10 cellular contexts compared by ENCODE assay signal in the genomic region with DNA sequence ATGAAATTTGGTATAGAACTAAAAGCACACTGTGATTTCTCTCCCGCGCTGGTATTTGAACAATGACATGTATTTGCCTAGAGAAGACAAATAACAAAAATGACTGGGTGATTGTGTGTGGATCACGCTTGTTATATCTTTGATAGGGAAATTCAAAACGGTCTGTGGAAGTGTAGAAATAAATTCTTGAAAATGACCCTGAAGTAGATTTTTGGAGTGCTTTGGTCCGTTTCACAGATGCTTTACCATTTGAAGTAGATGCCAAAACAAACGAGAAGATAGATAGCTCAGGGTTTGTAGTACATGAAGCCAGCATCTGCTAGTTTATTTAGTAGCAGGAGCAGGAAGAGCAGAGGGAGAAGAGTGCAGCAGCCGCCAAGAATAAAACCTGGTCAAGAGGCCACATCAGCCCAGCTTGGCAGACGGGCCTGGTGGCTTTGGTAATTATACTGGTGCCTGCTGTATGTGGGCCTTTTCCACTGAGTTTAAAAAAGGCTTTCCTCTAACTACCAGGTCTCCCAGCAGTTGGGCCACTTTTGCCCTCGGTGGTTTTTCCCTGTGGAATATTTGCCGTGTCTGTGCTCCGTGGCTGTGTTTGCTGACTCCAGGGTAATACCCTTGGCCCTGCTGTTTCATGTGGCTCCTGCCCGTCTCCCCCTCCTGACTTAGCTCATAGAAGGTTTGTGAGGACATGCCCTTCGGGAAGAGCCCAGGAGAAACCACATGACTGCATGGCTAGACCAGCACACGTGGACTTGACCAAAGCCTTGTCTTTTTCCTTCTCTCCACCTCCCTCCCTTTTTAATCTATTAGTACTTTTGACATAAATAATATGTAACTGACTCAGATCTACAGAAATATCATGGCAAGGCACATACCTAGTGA.
DNase-seq lines count a peak whose midpoint lies in the region; ATAC-seq and TF ChIP-seq lines count a peak whose summit lies in the region.
"Had no signal": no experiment of that assay in that cellular context is flagged by ENCODE, and none has a peak within 500 bp of the region (broad histone marks: within the 10 kb centered on the region; RNA-seq: fewer than 3 reads in every experiment).

No MANE protein-coding gene starts in this region.

- TF ChIP-seq CTCF in Panc1 (IDR thresholded peaks at IDR 0.05): no peak
- no peak for TF ChIP-seq CTCF in heart right ventricle (IDR thresholded peaks at IDR 0.05)
- TF ChIP-seq CTCF in smooth muscle cell (IDR thresholded peaks at IDR 0.05; ENCODE audit: borderline replicate concordance, insufficient read depth, poor library complexity, severe bottlenecking): no peak
- TF ChIP-seq CTCF in GM10266 (IDR thresholded peaks at IDR 0.05; ENCODE audit: control insufficient read depth, insufficient read depth, low read depth, missing control alignments): no peak

- no peaks in the 10 kb centered on the region for H3K36me3 Mint-ChIP-seq in stimulated activated effector memory CD8-positive, alpha-beta T cell treated with anti-CD3 and anti-CD28 coated beads, Interleukin-12 subunit alpha, Interleukin-12 subunit beta, amount 100 ng/mL, for 72 hours
- H3K36me3 Mint-ChIP-seq: activated naive CD8-positive, alpha-beta T cell had no signal

- H3K27ac Mint-ChIP-seq in stimulated activated effector memory CD8-positive, alpha-beta T cell treated with anti-CD3 and anti-CD28 coated beads, Interleukin-12 subunit alpha, Interleukin-12 subunit beta, amount 100 ng/mL, for 72 hours: no peak overlapping the region
- H3K27ac Mint-ChIP-seq: activated naive CD8-positive, alpha-beta T cell had no signal

- H3K27me3 ChIP-seq in Panc1 (ENCODE audit: control insufficient read depth, insufficient read depth, low read length) (no peaks in the 10 kb centered on the region), heart right ventricle (no peaks in the 10 kb centered on the region), smooth muscle cell (ENCODE audit: low read depth) (no peaks in the 10 kb centered on the region)

- POLR2A ChIA-PET in Panc1 (lab: Charles Lee): interaction anchor here (0.6 kb wide), 1 partner anchor 904 kb away, joined by 4 read pairs; no protein-coding TSS in a partner anchor

- H3K4me2 ChIP-seq in smooth muscle cell: peak overlapping the region; percentile 71

- H3K9me3 ChIP-seq in Panc1 (ENCODE audit: control insufficient read depth, insufficient read depth, low read depth, low read length) (no peaks in the 10 kb centered on the region), heart right ventricle (no peaks in the 10 kb centered on the region), smooth muscle cell (replicated peaks; ENCODE audit: low read depth) (no peaks in the 10 kb centered on the region)

- H3K4me3 ChIP-seq in Panc1 (ENCODE audit: low read depth in 2 of 2, low read length in 2 of 2): no peak overlapping the region
- H3K4me3 ChIP-seq in heart right ventricle: no peak overlapping the region
- H3K4me3 ChIP-seq in smooth muscle cell: no peak overlapping the region

- no peaks in the 10 kb centered on the region for H3K79me2 ChIP-seq in smooth muscle cell (ENCODE audit: low read depth)

- no peaks in the 10 kb centered on the region for H3K36me3 ChIP-seq in Panc1 (ENCODE audit: control insufficient read depth, insufficient read depth, low read length)
- no peaks in the 10 kb centered on the region for H3K36me3 ChIP-seq in heart right ventricle
- no peaks in the 10 kb centered on the region for H3K36me3 ChIP-seq in smooth muscle cell (ENCODE audit: low read depth)

- H2AFZ ChIP-seq in smooth muscle cell (ENCODE audit: low read depth): no peak overlapping the region

- no peaks in the 10 kb centered on the region for H4K20me1 ChIP-seq in smooth muscle cell (ENCODE audit: low read depth)

- in situ Hi-C loops in Panc1 (cut with HindIII; ENCODE audit: low pct_unique_long_range_greater_than_20kb, low sequenced_read_pairs): no loop called here

- 41 to 52% methylated on average over 14 of the region's 14 CpGs for WGBS in heart right ventricle, 2 donors
- 87% methylated on average over 14 of the region's 14 CpGs for WGBS in smooth muscle cell (ENCODE audit: low lambda C conversion rate)

- DNase-seq in HK-2 (ENCODE audit: unreplicated experiment) (peak; percentile 52), Panc1 (ENCODE audit: low read depth, low spot score) (no peak), heart right ventricle (peak; percentile 22 to 27), smooth muscle cell (lab: John Stamatoyannopoulos, UW; ENCODE audit: unreplicated experiment) (no peak), GM10266 (ENCODE audit: extremely low spot score) (no peak)
- no peak for DNase-seq in stimulated activated effector memory CD8-positive, alpha-beta T cell treated with anti-CD3 and anti-CD28 coated beads, Interleukin-12 subunit alpha, Interleukin-12 subunit beta, amount 100 ng/mL, for 72 hours (ENCODE audit: low spot score in 2 of 2)
- DNase-seq: NCI-H187 had no signal

- H3F3A ChIP-seq in smooth muscle cell (ENCODE audit: low read depth): peaks cover 27% of the 10 kb centered on the region

- H3K9ac ChIP-seq in smooth muscle cell (ENCODE audit: low read depth): no peak overlapping the region

- intact Hi-C loops in Panc1 (cut with micrococcal nuclease; ENCODE audit: unreplicated experiment): no loop called here
- intact Hi-C loops in heart right ventricle (cut with DNase I): no loop called here

- H3K27ac ChIP-seq in Panc1 (ENCODE audit: low read length) (peak overlapping the region; percentile 55; the same call in 1 of the 2 replicates), heart right ventricle (peak overlapping the region in 5 of 10 donors; percentile 1 to 62 (median 37)), smooth muscle cell (ENCODE audit: low read depth) (peak overlapping the region; percentile 90)

- ATAC-seq in Panc1: peak; percentile 45; the same call in 1 of the 2 replicates
- peak in 7 of 8 donors; percentile 57 to 76 (median 70) for ATAC-seq in heart right ventricle
- ATAC-seq in stimulated activated effector memory CD8-positive, alpha-beta T cell treated with anti-CD3 and anti-CD28 coated beads, Interleukin-12 subunit alpha, Interleukin-12 subunit beta, amount 100 ng/mL, for 72 hours: no peak
- ATAC-seq in GM21367 (IDR thresholded peaks at IDR 0.05; ENCODE audit: unreplicated experiment): no peak
- no peak for ATAC-seq in GM21515 (IDR thresholded peaks at IDR 0.05; ENCODE audit: unreplicated experiment)

- no peaks in the 10 kb centered on the region for H3K4me1 Mint-ChIP-seq in stimulated activated effector memory CD8-positive, alpha-beta T cell treated with anti-CD3 and anti-CD28 coated beads, Interleukin-12 subunit alpha, Interleukin-12 subunit beta, amount 100 ng/mL, for 72 hours

- no TSS peak for BruUV-seq in Panc1 (replicated peaks; lab: Mats Ljungman, UMichigan)

- H3K4me1 ChIP-seq in Panc1 (ENCODE audit: control insufficient read depth, insufficient read depth, low read length): no peaks in the 10 kb centered on the region
- H3K4me1 ChIP-seq in heart right ventricle: peaks cover 0 to 36% (median 20%) of the 10 kb centered on the region in 9 donors
- H3K4me1 ChIP-seq in smooth muscle cell (ENCODE audit: low read depth): peaks cover 26% of the 10 kb centered on the region

- H3K9me3 Mint-ChIP-seq in stimulated activated effector memory CD8-positive, alpha-beta T cell treated with anti-CD3 and anti-CD28 coated beads, Interleukin-12 subunit alpha, Interleukin-12 subunit beta, amount 100 ng/mL, for 72 hours: peaks cover 3% of the 10 kb centered on the region

- CTCF ChIA-PET in Panc1 (lab: Charles Lee): interaction anchor here (0.5 kb wide), 1 partner anchor 373 kb away, joined by 8 read pairs; no protein-coding TSS in a partner anchor

- H3K4me3 Mint-ChIP-seq in stimulated activated effector memory CD8-positive, alpha-beta T cell treated with anti-CD3 and anti-CD28 coated beads, Interleukin-12 subunit alpha, Interleukin-12 subunit beta, amount 100 ng/mL, for 72 hours: no peak overlapping the region
- H3K4me3 Mint-ChIP-seq: activated naive CD8-positive, alpha-beta T cell had no signal

Comparison
In these comparisons a context has a peak if more than half of its experiments do, and no peak if none do; other contexts are left out.
1. DNase-seq: peak in HK-2 (single experiment) and heart right ventricle (2 of 2); none in Panc1 (single experiment), smooth muscle cell (single experiment), stimulated activated effector memory CD8-positive, alpha-beta T cell treated with anti-CD3 and anti-CD28 coated beads, Interleukin-12 subunit alpha, Interleukin-12 subunit beta, amount 100 ng/mL, for 72 hours (0 of 2) and GM10266 (single experiment).
2. ATAC-seq: peak in Panc1 (single experiment) and heart right ventricle (7 of 8); none in stimulated activated effector memory CD8-positive, alpha-beta T cell treated with anti-CD3 and anti-CD28 coated beads, Interleukin-12 subunit alpha, Interleukin-12 subunit beta, amount 100 ng/mL, for 72 hours (single experiment), GM21367 (single experiment) and GM21515 (single experiment).